Comparison of ENCODE assay signal across 8 cellular contexts in genomic region chr3:187011915-187012314, GRCh38.
DNase-seq lines count a peak whose midpoint lies in the region; ATAC-seq, FAIRE-seq and TF ChIP-seq lines count a peak whose summit lies in the region.

No MANE protein-coding gene starts in this region.

- CTCF ChIA-PET in CD8-positive, alpha-beta T cell (lab: Charles Lee), result interaction anchor here (0.9 to 1.2 kb wide), 2 partner anchors 28 to 81 kb away, joined by 3 to 4 read pairs; no protein-coding TSS in a partner anchor

- H3K4me1 ChIP-seq in CD8-positive, alpha-beta T cell (ENCODE audit: insufficient read depth, low read length), result peaks cover 38% of the 10 kb centered on the region

- POLR2A ChIA-PET in CD8-positive, alpha-beta T cell (lab: Charles Lee), result interaction anchor here (0.8 to 2.4 kb wide), 2 partner anchors 16 to 152 kb away, joined by 3 to 8 read pairs; no protein-coding TSS in a partner anchor

- peaks cover 9% of the 10 kb centered on the region for H3K9me3 Mint-ChIP-seq in CD8-positive, alpha-beta T cell

- peak overlapping the region; percentile 29 for H3K4me3 Mint-ChIP-seq in CD8-positive, alpha-beta T cell

- no peaks in the 10 kb centered on the region for H3K27me3 ChIP-seq in CD8-positive, alpha-beta T cell (ENCODE audit: insufficient read depth, low read length)

- no peaks in the 10 kb centered on the region for H3K36me3 ChIP-seq in CD8-positive, alpha-beta T cell (ENCODE audit: insufficient read depth, low read length)

- TF ChIP-seq CTCF in CD8-positive, alpha-beta T cell (IDR thresholded peaks at IDR 0.05), result no peak

- H3K4me1 Mint-ChIP-seq in CD8-positive, alpha-beta T cell (ENCODE audit: low read depth), result peaks cover 75% of the 10 kb centered on the region

- FAIRE-seq in HTR-8/SVneo (lab: Jason Lieb, UNC), result no peak

- intact Hi-C loops in CD8-positive, alpha-beta T cell (cut with DNase I, micrococcal nuclease), result loop anchor here (1.0 to 2.0 kb wide), 2 partner anchors 15 kb away; no protein-coding TSS in a partner anchor
- intact Hi-C loops in left ventricle myocardium superior (cut with micrococcal nuclease), result no loop called here

- no peaks in the 10 kb centered on the region for H3K27me3 Mint-ChIP-seq in CD8-positive, alpha-beta T cell (ENCODE audit: low read depth)

- H3K36me3 Mint-ChIP-seq in CD8-positive, alpha-beta T cell, result peaks cover 58% of the 10 kb centered on the region

- no peak for DNase-seq in CD8-positive, alpha-beta T cell
- DNase-seq in Kasumi-1 (lab: John Stamatoyannopoulos, UW), result peak; percentile 34 to 39
- DNase-seq in left ventricle myocardium superior, result no peak
- DNase-seq in glomerular visceral epithelial cell (ENCODE audit: extremely low spot score), result no peak
- no peak for DNase-seq in HTR-8/SVneo (ENCODE audit: insufficient read length, low spot score)
- no peak for DNase-seq in EL
- DNase-seq in AG08395 (ENCODE audit: low spot score), result no peak

- H3K9me3 ChIP-seq in CD8-positive, alpha-beta T cell (ENCODE audit: low read length), result no peaks in the 10 kb centered on the region

- H3K27ac ChIP-seq in CD8-positive, alpha-beta T cell (ENCODE audit: low read depth, low read length), result no peak overlapping the region

- ATAC-seq in CD8-positive, alpha-beta T cell, result no peak
- ATAC-seq in GM21447 (IDR thresholded peaks at IDR 0.05; ENCODE audit: unreplicated experiment) (peak; percentile 43), left ventricle myocardium superior (peak; percentile 26)

- no peak overlapping the region for H3K4me3 ChIP-seq in CD8-positive, alpha-beta T cell (ENCODE audit: low read depth, low read length)

- peak overlapping the region; percentile 98 for H3K27ac Mint-ChIP-seq in CD8-positive, alpha-beta T cell

Comparison
In these comparisons a context has a peak if more than half of its experiments do, and no peak if none do; other contexts are left out.
1. DNase-seq: peak in Kasumi-1 (2 of 2); none in CD8-positive, alpha-beta T cell (0 of 7), left ventricle myocardium superior (single experiment), glomerular visceral epithelial cell (single experiment), HTR-8/SVneo (single experiment), EL (single experiment) and AG08395 (single experiment).